Comparison of ENCODE assay signal across 8 cellular contexts in the genomic region with DNA sequence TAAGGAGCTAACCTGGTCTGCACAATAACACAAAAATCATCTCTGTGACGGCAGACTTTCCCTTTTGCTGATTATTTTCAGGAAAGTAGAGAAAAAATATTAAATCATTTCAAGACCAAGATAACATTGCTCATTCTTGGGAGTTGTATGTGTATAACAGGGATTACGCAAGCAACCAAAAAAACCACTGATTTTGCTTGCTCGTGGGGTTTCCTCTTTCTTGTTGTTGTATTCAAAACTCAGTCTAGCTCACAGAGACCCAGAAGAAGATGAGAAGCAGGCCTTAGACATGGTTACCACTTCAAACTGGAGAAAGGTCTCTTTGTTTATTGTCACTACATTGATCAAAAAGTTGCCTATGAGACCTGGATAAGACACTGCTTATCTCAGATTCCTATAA. TPM values are rescaled to one million over a fixed set of nuclear protein-coding genes. Genes with fewer than 3 reads are reported as not detected.
DNase-seq lines count a peak whose midpoint lies in the region; ATAC-seq lines count a peak whose summit lies in the region.

No MANE protein-coding gene starts in this region.

- peaks cover 38 to 43% of the 10 kb centered on the region in 2 donors for H3K4me1 ChIP-seq in naive thymus-derived CD4-positive, alpha-beta T cell (ENCODE audit: control insufficient read depth in 2 of 2, insufficient read depth in 2 of 2, low read length in 2 of 2)

- peak overlapping the region; percentile 65 for H3K27ac Mint-ChIP-seq in activated T-helper 1 cell treated with anti-CD3 and anti-CD28 coated beads, Interleukin-12 subunit alpha, Interleukin-12 subunit beta, Interleukin-2, Interleukin-4 antibody, amounts not matched to agents 30 ng/mL and 10 ng/mL and 1 ng/mL, durations not matched to agents 14 hours and 24 hours and 36 hours
- H3K27ac Mint-ChIP-seq in naive thymus-derived CD4-positive, alpha-beta T cell = peak overlapping the region; percentile 92 to 100 (median 97)

- no peak overlapping the region for H3K4me3 Mint-ChIP-seq in activated T-helper 1 cell treated with anti-CD3 and anti-CD28 coated beads, Interleukin-12 subunit alpha, Interleukin-12 subunit beta, Interleukin-2, Interleukin-4 antibody, amounts not matched to agents 30 ng/mL and 10 ng/mL and 1 ng/mL, durations not matched to agents 14 hours and 24 hours and 36 hours
- peak overlapping the region; percentile 2 to 98 (median 47) for H3K4me3 Mint-ChIP-seq in naive thymus-derived CD4-positive, alpha-beta T cell

- POLR2A ChIA-PET in naive thymus-derived CD4-positive, alpha-beta T cell (lab: Charles Lee) = interaction anchor here (1.0 to 1.8 kb wide), 5 partner anchors 18 to 553 kb away, joined by 3 to 9 read pairs (median 4); a partner anchor contains a TSS

- H3K36me3 ChIP-seq in naive thymus-derived CD4-positive, alpha-beta T cell (ENCODE audit: control insufficient read depth in 2 of 3, insufficient read depth in 3 of 3, low read length in 3 of 3) = no peaks in the 10 kb centered on the region

- peaks cover 4% of the 10 kb centered on the region for H3K36me3 Mint-ChIP-seq in activated T-helper 1 cell treated with anti-CD3 and anti-CD28 coated beads, Interleukin-12 subunit alpha, Interleukin-12 subunit beta, Interleukin-2, Interleukin-4 antibody, amounts not matched to agents 30 ng/mL and 10 ng/mL and 1 ng/mL, durations not matched to agents 14 hours and 24 hours and 36 hours (ENCODE audit: low read depth)
- H3K36me3 Mint-ChIP-seq in naive thymus-derived CD4-positive, alpha-beta T cell = peaks cover 0 to 5% (median 3%) of the 10 kb centered on the region in 5 donors

- H3K9me3 ChIP-seq in naive thymus-derived CD4-positive, alpha-beta T cell (ENCODE audit: control insufficient read depth in 2 of 3, low read length in 3 of 3) = no peaks in the 10 kb centered on the region

- CTCF ChIA-PET in naive thymus-derived CD4-positive, alpha-beta T cell (lab: Charles Lee) = interaction anchor here (0.9 to 1.5 kb wide), 2 partner anchors 27 to 33 kb away, joined by 3 to 5 read pairs; a partner anchor contains a TSS

- ATAC-seq in GM18499 (IDR thresholded peaks at IDR 0.05; ENCODE audit: insufficient read depth, unreplicated experiment) (peak; percentile 24), HG02981 (IDR thresholded peaks at IDR 0.05; ENCODE audit: unreplicated experiment) (peak; percentile 28), GM19324 (IDR thresholded peaks at IDR 0.05; ENCODE audit: low FRiP score, unreplicated experiment) (no peak)
- ATAC-seq in naive thymus-derived CD4-positive, alpha-beta T cell = peak; percentile 74

- DNase-seq in activated T-helper 1 cell treated with anti-CD3 and anti-CD28 coated beads, Interleukin-12 subunit alpha, Interleukin-12 subunit beta, Interleukin-2, Interleukin-4 antibody, amounts not matched to agents 30 ng/mL and 10 ng/mL and 1 ng/mL, durations not matched to agents 14 hours and 24 hours and 36 hours (ENCODE audit: low spot score) = peak; percentile 27
- DNase-seq in naive thymus-derived CD4-positive, alpha-beta T cell = peak in 7 of 9 donors; percentile 56 to 88 (median 82)
- DNase-seq in COLO668 (lab: John Stamatoyannopoulos, UW; ENCODE audit: unreplicated experiment) (no peak), NCI-H1436 treated with DMSO at 0.1 percent for 48 hours (lab: John Stamatoyannopoulos, UW) (no peak), GOT3 (lab: John Stamatoyannopoulos, UW) (no peak)

- H3K4me3 ChIP-seq in naive thymus-derived CD4-positive, alpha-beta T cell (ENCODE audit: low read length) = no peak overlapping the region

- no peaks in the 10 kb centered on the region for H3K9me3 Mint-ChIP-seq in activated T-helper 1 cell treated with anti-CD3 and anti-CD28 coated beads, Interleukin-12 subunit alpha, Interleukin-12 subunit beta, Interleukin-2, Interleukin-4 antibody, amounts not matched to agents 30 ng/mL and 10 ng/mL and 1 ng/mL, durations not matched to agents 14 hours and 24 hours and 36 hours
- H3K9me3 Mint-ChIP-seq in naive thymus-derived CD4-positive, alpha-beta T cell = no peaks in the 10 kb centered on the region

- no peaks in the 10 kb centered on the region for H3K27me3 ChIP-seq in naive thymus-derived CD4-positive, alpha-beta T cell (ENCODE audit: control insufficient read depth in 2 of 2, insufficient read depth in 2 of 2, low read length in 2 of 2)

- intact Hi-C loops in activated T-helper 1 cell treated with anti-CD3 and anti-CD28 coated beads, Interleukin-12 subunit alpha, Interleukin-12 subunit beta, Interleukin-2, Interleukin-4 antibody, amounts not matched to agents 30 ng/mL and 10 ng/mL and 1 ng/mL, durations not matched to agents 14 hours and 24 hours and 36 hours (cut with micrococcal nuclease) = loop anchor here (1.0 to 5.0 kb wide), 3 partner anchors 163 to 977 kb away; a partner anchor contains a TSS
- intact Hi-C loops in naive thymus-derived CD4-positive, alpha-beta T cell (cut with micrococcal nuclease) = loop anchor here (1.0 to 5.0 kb wide), 2 partner anchors 21 to 941 kb away; a partner anchor contains a TSS

- peak overlapping the region; percentile 73 for H3K27ac ChIP-seq in naive thymus-derived CD4-positive, alpha-beta T cell (ENCODE audit: low read depth, low read length)

- H3K27me3 Mint-ChIP-seq in activated T-helper 1 cell treated with anti-CD3 and anti-CD28 coated beads, Interleukin-12 subunit alpha, Interleukin-12 subunit beta, Interleukin-2, Interleukin-4 antibody, amounts not matched to agents 30 ng/mL and 10 ng/mL and 1 ng/mL, durations not matched to agents 14 hours and 24 hours and 36 hours (ENCODE audit: insufficient read depth) = peaks cover 8% of the 10 kb centered on the region
- H3K27me3 Mint-ChIP-seq in naive thymus-derived CD4-positive, alpha-beta T cell = peaks cover 0 to 11% (median 0%) of the 10 kb centered on the region in 5 donors

- H3K4me1 Mint-ChIP-seq in activated T-helper 1 cell treated with anti-CD3 and anti-CD28 coated beads, Interleukin-12 subunit alpha, Interleukin-12 subunit beta, Interleukin-2, Interleukin-4 antibody, amounts not matched to agents 30 ng/mL and 10 ng/mL and 1 ng/mL, durations not matched to agents 14 hours and 24 hours and 36 hours (ENCODE audit: low read depth) = peaks cover 67% of the 10 kb centered on the region
- H3K4me1 Mint-ChIP-seq in naive thymus-derived CD4-positive, alpha-beta T cell = peaks cover 38 to 64% (median 56%) of the 10 kb centered on the region in 7 donors

RNA-seq across cellular contexts. Expression of a gene that starts 2.2 kb away (rescaled TPM):
- total RNA-seq in activated T-helper 1 cell treated with anti-CD3 and anti-CD28 coated beads, Interleukin-12 subunit alpha, Interleukin-12 subunit beta, Interleukin-2, Interleukin-4 antibody, amounts not matched to agents 30 ng/mL and 10 ng/mL and 1 ng/mL, durations not matched to agents 14 hours and 24 hours and 36 hours = 7.3 and 7.6 TPM in 2 replicates
- 100 to 1,000 TPM in 1 of 5 experiments, 10 to 100 TPM in 4; 28.2 to 132 (median 48.7) TPM for total RNA-seq in naive thymus-derived CD4-positive, alpha-beta T cell
- polyA plus RNA-seq in naive thymus-derived CD4-positive, alpha-beta T cell = 10 to 100 TPM; 49.1 to 56.0 TPM

RNA-seq across cellular contexts. Expression of a gene that starts 33.0 kb away (rescaled TPM):
- 130 and 137 TPM in 2 replicates for total RNA-seq in activated T-helper 1 cell treated with anti-CD3 and anti-CD28 coated beads, Interleukin-12 subunit alpha, Interleukin-12 subunit beta, Interleukin-2, Interleukin-4 antibody, amounts not matched to agents 30 ng/mL and 10 ng/mL and 1 ng/mL, durations not matched to agents 14 hours and 24 hours and 36 hours
- total RNA-seq in naive thymus-derived CD4-positive, alpha-beta T cell = 100 to 1,000 TPM in 1 of 5 experiments, 10 to 100 TPM in 4; 69.3 to 120 (median 74.3) TPM
- 10 to 100 TPM; 64.0 to 67.2 TPM for polyA plus RNA-seq in naive thymus-derived CD4-positive, alpha-beta T cell

Comparison
In these comparisons a context has a peak if more than half of its experiments do, and no peak if none do; other contexts are left out.
1. DNase-seq: peak in activated T-helper 1 cell treated with anti-CD3 and anti-CD28 coated beads, Interleukin-12 subunit alpha, Interleukin-12 subunit beta, Interleukin-2, Interleukin-4 antibody, amounts not matched to agents 30 ng/mL and 10 ng/mL and 1 ng/mL, durations not matched to agents 14 hours and 24 hours and 36 hours (single experiment) and naive thymus-derived CD4-positive, alpha-beta T cell (7 of 9); none in COLO668 (single experiment), NCI-H1436 treated with DMSO at 0.1 percent for 48 hours (single experiment) and GOT3 (single experiment).